1 cellular context compared by ENCODE assay signal in the genomic region with DNA sequence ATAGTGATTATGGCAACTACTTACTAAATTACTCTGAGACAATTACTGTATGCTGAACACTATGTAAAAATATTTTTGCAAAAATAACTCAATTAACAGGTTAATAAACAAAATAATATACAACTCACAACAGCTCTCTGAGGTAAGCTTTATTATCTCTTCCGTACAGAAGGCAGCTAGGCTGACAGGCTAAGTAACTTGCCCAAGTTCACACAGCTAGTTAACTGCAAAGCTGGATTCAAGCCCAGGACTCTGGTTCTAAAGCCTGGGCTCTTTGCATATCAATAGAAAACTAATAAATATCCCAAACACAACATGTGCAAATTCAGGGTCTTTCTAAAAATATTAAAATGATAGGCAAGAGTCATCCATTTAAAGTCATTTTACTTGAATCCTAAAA.
TF ChIP-seq lines count a peak whose summit lies in the region.

No MANE protein-coding gene starts in this region.

TF ChIP-seq in WTC11, 78 proteins besides CTCF, POLR2A, EP300 and RAD21 (continued from another document):
- TF ChIP-seq STAT6 (CRISPR knock-in tag; conservative IDR thresholded peaks at IDR 0.05; ENCODE audit: low read depth): no peak
